Comparison of ENCODE assay signal across 9 cellular contexts in genomic region chr14:105351920-105352871, GRCh38. TPM values are rescaled to one million over a fixed set of nuclear protein-coding genes. Genes with fewer than 3 reads are reported as not detected.
DNase-seq lines count a peak whose midpoint lies in the region; ATAC-seq, FAIRE-seq and TF ChIP-seq lines count a peak whose summit lies in the region.
"Had no signal": no experiment of that assay in that cellular context is flagged by ENCODE, and none has a peak within 500 bp of the region (broad histone marks: within the 10 kb centered on the region; RNA-seq: fewer than 3 reads in every experiment).

No MANE protein-coding gene starts in this region.

- in situ Hi-C loops in HAP-1 (cut with MboI; ENCODE audit: low sequenced_read_pairs) (no loop called here), gastrocnemius medialis (cut with MboI; ENCODE audit: low sequenced_read_pairs in 4 of 4) (loop anchor here in 2 of 4 donors (25.0 kb wide), 2 partner anchors 135 to 265 kb away; partner anchors contain the start of genes CRIP1 (in 1 of the 2) and TEDC1 (in 1 of the 2))

- peak; percentile 92 for DNase-seq in COR-L47 (lab: John Stamatoyannopoulos, UW)
- DNase-seq in HAP-1 (ENCODE audit: low spot score in 2 of 2), result peak; percentile 73 to 92
- peak; percentile 8 for DNase-seq in NCI-H2029 treated with DMSO at 0.1 percent for 48 hours (lab: John Stamatoyannopoulos, UW)
- peak; percentile 85 for DNase-seq in T-helper 9 cell
- peak; percentile 63 for DNase-seq in astrocyte (ENCODE audit: low read depth)
- peak; percentile 97 for DNase-seq in hepatic stellate cell (ENCODE audit: low spot score)
- peak; percentile 74 to 86 for DNase-seq in gastrocnemius medialis

- peak; percentile 83 for FAIRE-seq in astrocyte (lab: Jason Lieb, UNC)

- TF ChIP-seq CTCF in astrocyte (IDR thresholded peaks at IDR 0.05; ENCODE audit: insufficient read depth, low read depth, low read length) (peak; percentile 67), gastrocnemius medialis (IDR thresholded peaks at IDR 0.05 in 4 of 5, conservative IDR thresholded peaks at IDR 0.05 in 1 of 5) (peak; percentile 83 to 91 (median 90))

- H3K9me3 ChIP-seq in HAP-1, result no peaks in the 10 kb centered on the region
- no peaks in the 10 kb centered on the region for H3K9me3 ChIP-seq in astrocyte (ENCODE audit: insufficient read depth, low read depth, low read length)
- H3K9me3 ChIP-seq in gastrocnemius medialis, result no peaks in the 10 kb centered on the region

- H3K27ac ChIP-seq in astrocyte (ENCODE audit: low read depth, low read length), result no peak overlapping the region
- peak overlapping the region in 2 of 4 donors; percentile 12 to 48 for H3K27ac ChIP-seq in gastrocnemius medialis

- H3K4me3 ChIP-seq in HAP-1 (no peak overlapping the region), astrocyte (ENCODE audit: insufficient read depth, low read depth, low read length) (no peak overlapping the region), gastrocnemius medialis (no peak overlapping the region)

- H3K4me2 ChIP-seq in astrocyte (ENCODE audit: low read length), result no peak overlapping the region

- H3K4me1 Mint-ChIP-seq in astrocyte (ENCODE audit: low read depth, unreplicated experiment), result peaks cover 4% of the 10 kb centered on the region

- H3K79me2 ChIP-seq in astrocyte (ENCODE audit: insufficient read depth, low read length), result no peaks in the 10 kb centered on the region

- H3K9ac ChIP-seq in astrocyte (ENCODE audit: low read length), result no peak overlapping the region

- intact Hi-C loops in gastrocnemius medialis (cut with DNase I; ENCODE audit: low total_unique reads), result loop anchor here (1.0 kb wide), 3 partner anchors 51 to 262 kb away; partner anchors contain the start of gene BRF1

- H3K36me3 ChIP-seq in HAP-1 (replicated peaks) (no peaks in the 10 kb centered on the region), astrocyte (ENCODE audit: insufficient read depth, low read length) (no peaks in the 10 kb centered on the region), gastrocnemius medialis (no peaks in the 10 kb centered on the region)

- H3K4me3 Mint-ChIP-seq in astrocyte (ENCODE audit: unreplicated experiment), result no peak overlapping the region
- H3K4me3 Mint-ChIP-seq: T-helper 1 cell treated with Interleukin-12 subunit alpha and Interleukin-12 subunit beta and Interleukin-4 antibody, amounts not matched to agents 30 μg/mL and 1 μg/mL, for 36 hours had no signal

- H3K4me1 ChIP-seq in HAP-1 (no peaks in the 10 kb centered on the region), astrocyte (ENCODE audit: insufficient read depth, low read length) (no peaks in the 10 kb centered on the region), gastrocnemius medialis (peaks cover 6 to 9% of the 10 kb centered on the region in 2 donors)

- H3K36me3 Mint-ChIP-seq in astrocyte (ENCODE audit: low read depth, unreplicated experiment), result no peaks in the 10 kb centered on the region

- H3K27me3 ChIP-seq in HAP-1 (ENCODE audit: low read depth), result no peaks in the 10 kb centered on the region
- no peaks in the 10 kb centered on the region for H3K27me3 ChIP-seq in astrocyte (ENCODE audit: insufficient read depth, low read length)
- H3K27me3 ChIP-seq in gastrocnemius medialis, result no peaks in the 10 kb centered on the region

- TF ChIP-seq POLR2A in gastrocnemius medialis (IDR thresholded peaks at IDR 0.05), result no peak

- peaks cover 36% of the 10 kb centered on the region for H4K20me1 ChIP-seq in astrocyte (ENCODE audit: insufficient read depth, low read length)

- H3K9me3 Mint-ChIP-seq in astrocyte (ENCODE audit: unreplicated experiment), result no peaks in the 10 kb centered on the region
- H3K9me3 Mint-ChIP-seq: T-helper 1 cell treated with Interleukin-12 subunit alpha and Interleukin-12 subunit beta and Interleukin-4 antibody, amounts not matched to agents 30 μg/mL and 1 μg/mL, for 36 hours had no signal

- ATAC-seq in gastrocnemius medialis, result peak; percentile 100
- no peak for ATAC-seq in HG03108 (IDR thresholded peaks at IDR 0.05; ENCODE audit: unreplicated experiment)

- H3K27me3 Mint-ChIP-seq in astrocyte (ENCODE audit: low read depth, unreplicated experiment), result no peaks in the 10 kb centered on the region

- no peak overlapping the region for H2AFZ ChIP-seq in astrocyte (ENCODE audit: low read depth, low read length)

- H3K27ac Mint-ChIP-seq in astrocyte (ENCODE audit: unreplicated experiment), result no peak overlapping the region
- H3K27ac Mint-ChIP-seq: T-helper 1 cell treated with Interleukin-12 subunit alpha and Interleukin-12 subunit beta and Interleukin-4 antibody, amounts not matched to agents 30 μg/mL and 1 μg/mL, for 36 hours had no signal

RNA-seq across cellular contexts. Expression of gene PACS2, which starts 37.6 kb away (rescaled TPM):
- total RNA-seq in astrocyte, result 49.7 and 51.0 TPM in 2 replicates
- 100 to 1,000 TPM in 1 of 4 donors, 10 to 100 TPM in 3; 81.0 to 115 (median 93.1) TPM for total RNA-seq in gastrocnemius medialis

RNA-seq across cellular contexts. Expression of gene TEX22, which starts 46.1 kb away (rescaled TPM):
- total RNA-seq in astrocyte, result 1.2 and 2.5 TPM in 2 replicates
- total RNA-seq in gastrocnemius medialis, result not detected

RNA-seq across cellular contexts. Expression of gene BRF1, which starts 51.4 kb away (rescaled TPM):
- 20.5 and 21.5 TPM in 2 replicates for total RNA-seq in astrocyte
- 10 to 100 TPM; 19.5 to 27.4 (median 21.4) TPM for total RNA-seq in gastrocnemius medialis

Comparison
In these comparisons a context has a peak if more than half of its experiments do, and no peak if none do; other contexts are left out.
1. DNase-seq: peak in every context shown above with its lines; median percentile 97 in hepatic stellate cell; 92 in COR-L47; 85 in T-helper 9 cell; 82 in HAP-1; 80 in gastrocnemius medialis; 63 in astrocyte; 8 in NCI-H2029 treated with DMSO at 0.1 percent for 48 hours.